11 cellular contexts compared by ENCODE assay signal in the genomic region with DNA sequence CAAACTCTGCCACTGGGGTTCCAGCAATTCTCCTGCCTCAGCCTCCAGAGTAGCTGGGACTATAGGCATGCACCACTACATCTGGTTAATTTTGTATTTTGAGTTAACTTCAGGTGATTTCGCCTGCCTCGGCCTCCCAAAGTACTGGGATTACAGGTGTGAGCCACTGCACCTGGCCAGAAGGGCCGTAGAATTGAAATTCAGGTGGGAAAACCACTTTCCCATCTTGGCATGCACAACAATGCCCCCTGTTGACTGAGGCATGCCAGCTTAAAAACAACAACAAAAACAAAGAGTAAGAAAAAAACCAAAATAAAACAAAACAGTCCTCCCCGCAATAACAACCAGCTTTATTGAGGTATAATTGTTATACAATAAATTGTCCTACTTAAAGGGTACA. TPM values are rescaled to one million over a fixed set of nuclear protein-coding genes. Genes with fewer than 3 reads are reported as not detected.
DNase-seq lines count a peak whose midpoint lies in the region; ATAC-seq and TF ChIP-seq lines count a peak whose summit lies in the region.
"Had no signal": no experiment of that assay in that cellular context is flagged by ENCODE, and none has a peak within 500 bp of the region (broad histone marks: within the 10 kb centered on the region; RNA-seq: fewer than 3 reads in every experiment).

No MANE protein-coding gene starts in this region.

- H3K4me2 ChIP-seq in DOHH2 (ENCODE audit: low read length), result no peak overlapping the region
- H3K4me2 ChIP-seq in HCT116 (ENCODE audit: low read length), result no peak overlapping the region
- no peak overlapping the region for H3K4me2 ChIP-seq in neural progenitor cell

- H3K4me1 Mint-ChIP-seq in neural progenitor cell, result peaks cover 29% of the 10 kb centered on the region

- 0 out of 2 replicates have a peak, but pooled peaks have one; percentile 34 for ATAC-seq in HCT116
- no peak for ATAC-seq in GM19467 (IDR thresholded peaks at IDR 0.05; ENCODE audit: unreplicated experiment)
- ATAC-seq: effector memory CD8-positive, alpha-beta T cell had no signal

- H3K4me3 ChIP-seq in DOHH2 (ENCODE audit: low read length) (no peak overlapping the region), HCT116 (replicated peaks in 1 of 2; ENCODE audit: low read depth in 1 of 2, low read length in 2 of 2) (no peak overlapping the region), WERI-Rb-1 (ENCODE audit: low read depth, low read length) (no peak overlapping the region), neural progenitor cell (no peak overlapping the region)

- RAD21 ChIA-PET in HCT116 (lab: Charles Lee; ENCODE audit: low non-redundant PET in 1 of 2, low total read pairs in 2 of 2, uncharacterized antibody in 2 of 2, unreplicated experiment in 2 of 2), result no interaction called here

- DNase-seq in HCT116 (ENCODE audit: low read depth, low spot score) (peak; percentile 16), WERI-Rb-1 (no peak), neural progenitor cell (ENCODE audit: low spot score) (peak; percentile 24), occipital lobe (lab: John Stamatoyannopoulos, UW) (no peak), T-helper 1 cell (no peak)
- DNase-seq: activated CD8-positive, alpha-beta memory T cell treated with anti-CD3 and anti-CD28 coated beads, Interleukin-2, amount 50 U/mL, for 48 hours; NCI-H2029; stimulated activated CD4-positive, alpha-beta T cell treated with anti-CD3 and anti-CD28 coated beads, Interleukin-4, amount 100 ng/mL, for 4 hours had no signal

- CTCF ChIA-PET in HCT116 (lab: Charles Lee), result interaction anchor here (0.6 to 1.8 kb wide), 10 partner anchors 9 to 241 kb away, joined by 3 to 11 read pairs (median 5); a partner anchor contains a TSS

- H3K27ac ChIP-seq in DOHH2 (ENCODE audit: low read depth, low read length) (no peak overlapping the region), HCT116 (ENCODE audit: low read depth, low read length) (no peak overlapping the region), WERI-Rb-1 (no peak overlapping the region), neural progenitor cell (no peak overlapping the region)

- TF ChIP-seq RAD21 in HCT116 (IDR thresholded peaks at IDR 0.05; ENCODE audit: low read depth), result peak; percentile 70

- H2AFZ ChIP-seq in HCT116 (ENCODE audit: low read depth, low read length, poor library complexity, severe bottlenecking), result no peak overlapping the region
- H2AFZ ChIP-seq in neural progenitor cell (replicated peaks), result no peak overlapping the region

- no peaks in the 10 kb centered on the region for H3K9me3 Mint-ChIP-seq in neural progenitor cell
- H3K9me3 Mint-ChIP-seq: effector memory CD8-positive, alpha-beta T cell had no signal

- H3K4me1 ChIP-seq in DOHH2 (ENCODE audit: control insufficient read depth, low read length), result peaks cover 35% of the 10 kb centered on the region
- H3K4me1 ChIP-seq in HCT116 (ENCODE audit: control insufficient read depth in 1 of 2, insufficient read depth in 2 of 2, low read length in 2 of 2), result peaks cover 19 to 24% of the 10 kb centered on the region in 2 experiments
- H3K4me1 ChIP-seq in neural progenitor cell, result peaks cover 14% of the 10 kb centered on the region

- TF ChIP-seq POLR2A in HCT116 (IDR thresholded peaks at IDR 0.05; ENCODE audit: borderline replicate concordance, extremely low read depth, insufficient read depth, insufficient read length), result no peak

- H3K9ac ChIP-seq in HCT116 (ENCODE audit: low read length), result no peak overlapping the region
- no peak overlapping the region for H3K9ac ChIP-seq in neural progenitor cell

- H3K27me3 Mint-ChIP-seq in neural progenitor cell (ENCODE audit: insufficient read depth, low read depth), result peaks cover 2% of the 10 kb centered on the region
- H3K27me3 Mint-ChIP-seq: effector memory CD8-positive, alpha-beta T cell had no signal

- H3K36me3 ChIP-seq in DOHH2 (ENCODE audit: control insufficient read depth, low read length), result no peaks in the 10 kb centered on the region
- no peaks in the 10 kb centered on the region for H3K36me3 ChIP-seq in HCT116 (ENCODE audit: control insufficient read depth in 1 of 2, insufficient read depth in 2 of 2, low read length in 2 of 2)
- H3K36me3 ChIP-seq in WERI-Rb-1, result no peaks in the 10 kb centered on the region
- no peaks in the 10 kb centered on the region for H3K36me3 ChIP-seq in neural progenitor cell

- H3K27ac Mint-ChIP-seq in neural progenitor cell, result no peak overlapping the region

- H3K79me2 ChIP-seq in DOHH2 (ENCODE audit: control insufficient read depth, low read length) (no peaks in the 10 kb centered on the region), HCT116 (ENCODE audit: insufficient read depth, low read length) (no peaks in the 10 kb centered on the region), neural progenitor cell (ENCODE audit: low read depth) (no peaks in the 10 kb centered on the region)

- H3K9me3 ChIP-seq in DOHH2 (ENCODE audit: control insufficient read depth, insufficient read depth, low read length), result no peaks in the 10 kb centered on the region
- no peaks in the 10 kb centered on the region for H3K9me3 ChIP-seq in HCT116 (ENCODE audit: control insufficient read depth in 1 of 2, insufficient read depth in 1 of 2, low read depth in 1 of 2, low read length in 2 of 2)
- no peaks in the 10 kb centered on the region for H3K9me3 ChIP-seq in WERI-Rb-1 (ENCODE audit: severe bottlenecking)
- no peaks in the 10 kb centered on the region for H3K9me3 ChIP-seq in neural progenitor cell (ENCODE audit: low read depth)

- H3K4me3 Mint-ChIP-seq in neural progenitor cell, result no peak overlapping the region
- H3K4me3 Mint-ChIP-seq: effector memory CD8-positive, alpha-beta T cell had no signal

- BruUV-seq in HCT116 (replicated peaks; lab: Mats Ljungman, UMichigan), result no TSS peak

- intact Hi-C loops in HCT116 (cut with micrococcal nuclease), result loop anchor here (5.0 to 10.0 kb wide), 2 partner anchors 239 to 522 kb away; no protein-coding TSS in a partner anchor

- H4K20me1 ChIP-seq in DOHH2 (ENCODE audit: control insufficient read depth, insufficient read depth, low read depth, low read length) (no peaks in the 10 kb centered on the region), HCT116 (ENCODE audit: insufficient read depth) (no peaks in the 10 kb centered on the region), neural progenitor cell (ENCODE audit: low read depth) (no peaks in the 10 kb centered on the region)

- H3K36me3 Mint-ChIP-seq in neural progenitor cell, result no peaks in the 10 kb centered on the region

- H3F3A ChIP-seq in DOHH2 (ENCODE audit: control insufficient read depth, insufficient read depth) (0 out of 2 replicates have a peak, but pooled peaks cover 2% of the 10 kb centered on the region), neural progenitor cell (ENCODE audit: low read depth) (peaks cover 23% of the 10 kb centered on the region)

- H3K27me3 ChIP-seq in DOHH2 (ENCODE audit: control insufficient read depth, low read length) (no peaks in the 10 kb centered on the region), HCT116 (ENCODE audit: insufficient read depth, low read length) (no peaks in the 10 kb centered on the region), WERI-Rb-1 (ENCODE audit: insufficient read depth, low read depth, severe bottlenecking) (no peaks in the 10 kb centered on the region), neural progenitor cell (no peaks in the 10 kb centered on the region)

- H3K9me2 ChIP-seq in DOHH2 (replicated peaks; ENCODE audit: control insufficient read depth, low read length) (no peaks in the 10 kb centered on the region), HCT116 (ENCODE audit: insufficient read depth) (no peaks in the 10 kb centered on the region)

- TF ChIP-seq CTCF in DOHH2 (IDR thresholded peaks at IDR 0.05; ENCODE audit: low read depth, low read length, poor library complexity, severe bottlenecking), result peak; percentile 58
- TF ChIP-seq CTCF in HCT116 (IDR thresholded peaks at IDR 0.05 in 2 of 3, conservative IDR thresholded peaks at IDR 0.05 in 1 of 3; ENCODE audit: borderline replicate concordance in 1 of 3, insufficient read depth in 1 of 3, low read depth in 2 of 3, low read length in 2 of 3), result peak; percentile 55 to 69 (median 62); a peak in 5 of 6 replicates
- peak; percentile 44; the same call in 1 of the 2 replicates for TF ChIP-seq CTCF in WERI-Rb-1 (IDR thresholded peaks at IDR 0.05; ENCODE audit: low read depth, low read length)
- peak; percentile 54 for TF ChIP-seq CTCF in neural progenitor cell (IDR thresholded peaks at IDR 0.05)

- POLR2A ChIA-PET in HCT116 (lab: Charles Lee), result interaction anchor here (1.4 to 2.1 kb wide), 2 partner anchors 26 to 33 kb away, joined by 3 to 6 read pairs; a partner anchor contains a TSS

TF ChIP-seq in HCT116, 20 proteins besides CTCF, POLR2A, EP300 and RAD21 (continues in another document):
- TF ChIP-seq, protein P1, sequence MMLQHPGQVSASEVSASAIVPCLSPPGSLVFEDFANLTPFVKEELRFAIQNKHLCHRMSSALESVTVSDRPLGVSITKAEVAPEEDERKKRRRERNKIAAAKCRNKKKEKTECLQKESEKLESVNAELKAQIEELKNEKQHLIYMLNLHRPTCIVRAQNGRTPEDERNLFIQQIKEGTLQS (IDR thresholded peaks at IDR 0.05), result no peak
- TF ChIP-seq, protein P2, sequence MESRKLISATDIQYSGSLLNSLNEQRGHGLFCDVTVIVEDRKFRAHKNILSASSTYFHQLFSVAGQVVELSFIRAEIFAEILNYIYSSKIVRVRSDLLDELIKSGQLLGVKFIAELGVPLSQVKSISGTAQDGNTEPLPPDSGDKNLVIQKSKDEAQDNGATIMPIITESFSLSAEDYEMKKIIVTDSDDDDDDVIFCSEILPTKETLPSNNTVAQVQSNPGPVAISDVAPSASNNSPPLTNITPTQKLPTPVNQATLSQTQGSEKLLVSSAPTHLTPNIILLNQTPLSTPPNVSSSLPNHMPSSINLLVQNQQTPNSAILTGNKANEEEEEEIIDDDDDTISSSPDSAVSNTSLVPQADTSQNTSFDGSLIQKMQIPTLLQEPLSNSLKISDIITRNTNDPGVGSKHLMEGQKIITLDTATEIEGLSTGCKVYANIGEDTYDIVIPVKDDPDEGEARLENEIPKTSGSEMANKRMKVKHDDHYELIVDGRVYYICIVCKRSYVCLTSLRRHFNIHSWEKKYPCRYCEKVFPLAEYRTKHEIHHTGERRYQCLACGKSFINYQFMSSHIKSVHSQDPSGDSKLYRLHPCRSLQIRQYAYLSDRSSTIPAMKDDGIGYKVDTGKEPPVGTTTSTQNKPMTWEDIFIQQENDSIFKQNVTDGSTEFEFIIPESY (IDR thresholded peaks at IDR 0.05; ENCODE audit: extremely low read depth, insufficient replicate concordance, low read length), result no peak
- TF ChIP-seq SIN3A (IDR thresholded peaks at IDR 0.05; ENCODE audit: low read depth), result no peak
- no peak for TF ChIP-seq SP1 (IDR thresholded peaks at IDR 0.05; ENCODE audit: low read depth)
- TF ChIP-seq ZFX (IDR thresholded peaks at IDR 0.05), result no peak

RNA-seq across cellular contexts. Expression of a gene that starts 32.6 kb away (rescaled TPM):
- total RNA-seq in HCT116 (2021; ENCODE audit: unreplicated experiment) (234 TPM), neural progenitor cell (ENCODE audit: low replicate concordance) (261 and 482 TPM in 2 replicates), occipital lobe (169 TPM)
- polyA plus RNA-seq in HCT116 (2012), result 249 and 263 TPM in 2 replicates

RNA-seq across cellular contexts. Expression of a gene that starts 44.6 kb away (rescaled TPM):
- total RNA-seq in HCT116 (2021; ENCODE audit: unreplicated experiment) (9.1 TPM), neural progenitor cell (ENCODE audit: low replicate concordance) (3.7 and 4.8 TPM in 2 replicates), occipital lobe (76.6 TPM)
- 2.3 and 2.5 TPM in 2 replicates for polyA plus RNA-seq in HCT116 (2012)

Comparison
In these comparisons a context has a peak if more than half of its experiments do, and no peak if none do; other contexts are left out.
1. DNase-seq: peak in HCT116 (single experiment) and neural progenitor cell (single experiment); none in WERI-Rb-1 (single experiment), occipital lobe (single experiment) and T-helper 1 cell (0 of 5).
2. Peak in every context shown above with its lines, with median percentiles within 50 percentile points of each other: CTCF ChIP-seq.